ENCODE assay signal across 9 cellular contexts in the genomic region with DNA sequence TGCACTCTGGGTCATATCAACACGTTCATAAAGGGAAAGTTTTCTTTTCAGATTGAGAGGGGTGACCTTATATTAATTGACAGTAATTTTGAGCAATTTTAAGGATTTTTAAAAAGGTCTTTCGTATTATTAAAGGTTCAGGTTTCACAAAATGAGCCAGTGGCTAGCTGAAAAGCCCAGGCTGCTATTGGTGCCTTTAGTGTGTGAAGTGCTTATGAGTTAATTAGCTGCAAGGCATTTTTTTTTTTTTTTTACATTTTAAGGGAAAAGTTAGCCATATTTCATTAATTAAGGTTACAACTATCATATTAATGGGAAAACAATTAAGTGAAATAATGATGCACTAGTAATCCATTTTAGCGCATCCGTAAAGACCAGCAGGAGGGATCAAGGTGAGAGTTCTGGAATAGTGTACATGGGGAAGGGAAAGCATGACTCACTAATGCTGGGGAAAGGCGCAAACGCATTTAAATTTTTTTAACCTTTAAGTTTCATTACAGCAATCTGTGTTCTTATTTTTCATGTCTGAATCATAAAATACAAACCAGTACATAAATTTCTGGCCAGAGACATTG.
DNase-seq lines count a peak whose midpoint lies in the region; ATAC-seq, FAIRE-seq and TF ChIP-seq lines count a peak whose summit lies in the region.
"Had no signal": no experiment of that assay in that cellular context is flagged by ENCODE, and none has a peak within 500 bp of the region (broad histone marks: within the 10 kb centered on the region; RNA-seq: fewer than 3 reads in every experiment).

No MANE protein-coding gene starts in this region.

- peak overlapping the region; percentile 41 to 48 for H3K4me3 Mint-ChIP-seq in activated T-cell treated with anti-CD3 and anti-CD28 coated beads, Interleukin-2, amount 50 U/mL, for 72 hours
- H3K4me3 Mint-ChIP-seq in activated T-cell treated with anti-CD3 and anti-CD28 coated beads, Interleukin-2, amount 50 U/mL, for 4 hours: no peak overlapping the region

- DNase-seq in activated T-cell treated with anti-CD3 and anti-CD28 coated beads, Interleukin-2, amount 50 U/mL, for 72 hours: no peak
- no peak for DNase-seq in activated T-cell treated with anti-CD3 and anti-CD28 coated beads, Interleukin-2, amount 50 U/mL, for 4 hours
- DNase-seq in body of pancreas (no peak), suprapubic skin (ENCODE audit: low spot score in 2 of 2) (no peak), NCI-H345 treated with DMSO at 0.1 percent for 48 hours (lab: John Stamatoyannopoulos, UW; ENCODE audit: unreplicated experiment) (no peak), H54 (ENCODE audit: insufficient read length, low spot score) (no peak), spleen (no peak)

- H3K27me3 Mint-ChIP-seq in activated T-cell treated with anti-CD3 and anti-CD28 coated beads, Interleukin-2, amount 50 U/mL, for 72 hours (ENCODE audit: low read depth): no peaks in the 10 kb centered on the region
- H3K27me3 Mint-ChIP-seq in activated T-cell treated with anti-CD3 and anti-CD28 coated beads, Interleukin-2, amount 50 U/mL, for 4 hours (ENCODE audit: low read depth): no peaks in the 10 kb centered on the region

- no peaks in the 10 kb centered on the region for H3K36me3 Mint-ChIP-seq in activated T-cell treated with anti-CD3 and anti-CD28 coated beads, Interleukin-2, amount 50 U/mL, for 72 hours (ENCODE audit: insufficient read depth in 2 of 2)
- peaks cover 3% of the 10 kb centered on the region for H3K36me3 Mint-ChIP-seq in activated T-cell treated with anti-CD3 and anti-CD28 coated beads, Interleukin-2, amount 50 U/mL, for 4 hours (ENCODE audit: insufficient read depth)

- H3K27ac ChIP-seq in body of pancreas (peak overlapping the region in 3 of 4 donors; percentile 29 to 58 (median 56)), suprapubic skin (peak overlapping the region; percentile 2), spleen (peak overlapping the region in 1 of 8 donors; percentile 24)

- TF ChIP-seq CTCF in body of pancreas (IDR thresholded peaks at IDR 0.05) (no peak), suprapubic skin (IDR thresholded peaks at IDR 0.05) (no peak), spleen (IDR thresholded peaks at IDR 0.05 in 8 of 11, conservative IDR thresholded peaks at IDR 0.05 in 3 of 11) (no peak)

- peaks cover 17% of the 10 kb centered on the region for H3K4me1 ChIP-seq in body of pancreas
- peaks cover 13% of the 10 kb centered on the region for H3K4me1 ChIP-seq in suprapubic skin
- H3K4me1 ChIP-seq in spleen: peaks cover 0 to 26% (median 15%) of the 10 kb centered on the region in 6 donors

- WGBS in body of pancreas, 2 donors: 71 to 76% methylated on average over 6 of the region's 6 CpGs
- 54% methylated on average over 6 of the region's 6 CpGs for WGBS in suprapubic skin
- WGBS in spleen, 5 donors: 74 to 86% (median 82%) methylated on average over 6 of the region's 6 CpGs

- peak; percentile 23 to 25 for ATAC-seq in activated T-cell treated with anti-CD3 and anti-CD28 coated beads, Interleukin-2, amount 50 U/mL, for 72 hours (replicated peaks in 1 of 2)
- no peak for ATAC-seq in activated T-cell treated with anti-CD3 and anti-CD28 coated beads, Interleukin-2, amount 50 U/mL, for 4 hours
- ATAC-seq in HG03066 (IDR thresholded peaks at IDR 0.05; ENCODE audit: low read depth, unreplicated experiment): peak; percentile 34
- ATAC-seq in body of pancreas: no peak

- H3K36me3 ChIP-seq in body of pancreas (replicated peaks in 1 of 2; ENCODE audit: insufficient read depth in 1 of 2, low read depth in 2 of 2): no peaks in the 10 kb centered on the region
- H3K36me3 ChIP-seq in suprapubic skin: no peaks in the 10 kb centered on the region
- H3K36me3 ChIP-seq in spleen: no peaks in the 10 kb centered on the region

- H3K27me3 ChIP-seq in body of pancreas: no peaks in the 10 kb centered on the region
- H3K27me3 ChIP-seq in suprapubic skin: no peaks in the 10 kb centered on the region
- no peaks in the 10 kb centered on the region for H3K27me3 ChIP-seq in spleen (replicated peaks in 1 of 7)

- FAIRE-seq in H54 (lab: Jason Lieb, UNC): no peak

- no peak for TF ChIP-seq EP300 in suprapubic skin (IDR thresholded peaks at IDR 0.05)

- H3K4me3 ChIP-seq in body of pancreas: no peak overlapping the region
- no peak overlapping the region for H3K4me3 ChIP-seq in suprapubic skin
- peak overlapping the region in 1 of 8 donors; percentile 18 for H3K4me3 ChIP-seq in spleen

- TF ChIP-seq POLR2A in body of pancreas (IDR thresholded peaks at IDR 0.05): no peak
- no peak for TF ChIP-seq POLR2A in suprapubic skin (IDR thresholded peaks at IDR 0.05)
- no peak for TF ChIP-seq POLR2A in H54 (IDR thresholded peaks at IDR 0.05; ENCODE audit: low read depth, low read length)
- TF ChIP-seq POLR2A in spleen (IDR thresholded peaks at IDR 0.05): no peak

- H3K4me1 Mint-ChIP-seq in activated T-cell treated with anti-CD3 and anti-CD28 coated beads, Interleukin-2, amount 50 U/mL, for 72 hours (ENCODE audit: low read depth): peaks cover 19% of the 10 kb centered on the region
- H3K4me1 Mint-ChIP-seq in activated T-cell treated with anti-CD3 and anti-CD28 coated beads, Interleukin-2, amount 50 U/mL, for 4 hours (ENCODE audit: low read depth): peaks cover 8% of the 10 kb centered on the region

- H3K9me3 Mint-ChIP-seq in activated T-cell treated with anti-CD3 and anti-CD28 coated beads, Interleukin-2, amount 50 U/mL, for 72 hours: no peaks in the 10 kb centered on the region
- no peaks in the 10 kb centered on the region for H3K9me3 Mint-ChIP-seq in activated T-cell treated with anti-CD3 and anti-CD28 coated beads, Interleukin-2, amount 50 U/mL, for 4 hours
- H3K9me3 Mint-ChIP-seq: activated T-helper 2 cell treated with anti-CD3 and anti-CD28 coated beads, Interferon-gamma antibody, Interleukin-2, Interleukin-4, amounts not matched to agents 10 μg/mL and 5 μg/mL and 100 μg/mL, durations not matched to agents 14 hours and 24 hours and 36 hours had no signal

- H3K27ac Mint-ChIP-seq in activated T-cell treated with anti-CD3 and anti-CD28 coated beads, Interleukin-2, amount 50 U/mL, for 72 hours: peak overlapping the region; percentile 52
- H3K27ac Mint-ChIP-seq: activated T-helper 2 cell treated with anti-CD3 and anti-CD28 coated beads, Interferon-gamma antibody, Interleukin-2, Interleukin-4, amounts not matched to agents 10 μg/mL and 5 μg/mL and 100 μg/mL, durations not matched to agents 14 hours and 24 hours and 36 hours had no signal

- intact Hi-C loops in body of pancreas (cut with DNase I): no loop called here
- intact Hi-C loops in spleen (cut with DNase I; ENCODE audit: low total_unique reads): no loop called here

- H3K9me3 ChIP-seq in body of pancreas (no peaks in the 10 kb centered on the region), suprapubic skin (no peaks in the 10 kb centered on the region), spleen (no peaks in the 10 kb centered on the region)

Comparison
In these comparisons a context has a peak if more than half of its experiments do, and no peak if none do; other contexts are left out.
1. ATAC-seq: peak in activated T-cell treated with anti-CD3 and anti-CD28 coated beads, Interleukin-2, amount 50 U/mL, for 72 hours (2 of 2) and HG03066 (single experiment); none in activated T-cell treated with anti-CD3 and anti-CD28 coated beads, Interleukin-2, amount 50 U/mL, for 4 hours (0 of 2) and body of pancreas (single experiment).